In genomic region chr15:66502491-66502890, GRCh38 we compare ENCODE assay signal across 8 cellular contexts. TPM values are rescaled to one million over a fixed set of nuclear protein-coding genes. Genes with fewer than 3 reads are reported as not detected.
DNase-seq lines count a peak whose midpoint lies in the region; ATAC-seq and TF ChIP-seq lines count a peak whose summit lies in the region.

No MANE protein-coding gene starts in this region.

- no peak overlapping the region for H3K27ac ChIP-seq in CD8-positive, alpha-beta T cell (ENCODE audit: low read depth, low read length)
- H3K27ac ChIP-seq in Karpas-422 (ENCODE audit: low read length) = no peak overlapping the region

- H3K27me3 ChIP-seq in CD8-positive, alpha-beta T cell (ENCODE audit: insufficient read depth, low read length) = no peaks in the 10 kb centered on the region
- no peaks in the 10 kb centered on the region for H3K27me3 ChIP-seq in Karpas-422 (ENCODE audit: low read length)

- H3K36me3 Mint-ChIP-seq in CD8-positive, alpha-beta T cell = peaks cover 75% of the 10 kb centered on the region
- peaks cover 8% of the 10 kb centered on the region for H3K36me3 Mint-ChIP-seq in natural killer cell

- peaks cover 39% of the 10 kb centered on the region for H3K4me1 ChIP-seq in CD8-positive, alpha-beta T cell (ENCODE audit: insufficient read depth, low read length)
- peaks cover 41% of the 10 kb centered on the region for H3K4me1 ChIP-seq in Karpas-422 (ENCODE audit: low read length)

- POLR2A ChIA-PET in CD8-positive, alpha-beta T cell (lab: Charles Lee) = no interaction called here

- no peak for DNase-seq in CD8-positive, alpha-beta T cell
- no peak for DNase-seq in Karpas-422
- peak; percentile 23 for DNase-seq in cerebellum (ENCODE audit: low spot score)
- DNase-seq in natural killer cell = no peak
- DNase-seq in SW 1271 (lab: John Stamatoyannopoulos, UW) = no peak
- no peak for DNase-seq in Right ventricle myocardium superior
- no peak for DNase-seq in NCI-H1105 (lab: John Stamatoyannopoulos, UW)
- no peak for DNase-seq in NCI-H226

- peak overlapping the region; percentile 69 for H3K27ac Mint-ChIP-seq in CD8-positive, alpha-beta T cell
- peak overlapping the region in 1 of 2 donors; percentile 97 for H3K27ac Mint-ChIP-seq in natural killer cell

- CTCF ChIA-PET in CD8-positive, alpha-beta T cell (lab: Charles Lee) = interaction anchor here (1.9 kb wide), 1 partner anchor 116 kb away, joined by 8 read pairs; no protein-coding TSS in a partner anchor

- no peak for ATAC-seq in CD8-positive, alpha-beta T cell
- ATAC-seq in natural killer cell = no peak
- ATAC-seq in Right ventricle myocardium superior (ENCODE audit: poor library complexity) = no peak

- H3K9me3 Mint-ChIP-seq in CD8-positive, alpha-beta T cell = no peaks in the 10 kb centered on the region
- H3K9me3 Mint-ChIP-seq in natural killer cell = no peaks in the 10 kb centered on the region

- H3K79me2 ChIP-seq in Karpas-422 (ENCODE audit: low read length) = peaks cover 56% of the 10 kb centered on the region

- no peak for TF ChIP-seq CTCF in CD8-positive, alpha-beta T cell (IDR thresholded peaks at IDR 0.05)
- no peak for TF ChIP-seq CTCF in natural killer cell (IDR thresholded peaks at IDR 0.05)

- no peaks in the 10 kb centered on the region for H3K9me3 ChIP-seq in CD8-positive, alpha-beta T cell (ENCODE audit: low read length)
- H3K9me3 ChIP-seq in Karpas-422 (ENCODE audit: low read length) = no peaks in the 10 kb centered on the region

- no peaks in the 10 kb centered on the region for H3K9me2 ChIP-seq in Karpas-422 (replicated peaks; ENCODE audit: insufficient read depth, low read length)

- no peaks in the 10 kb centered on the region for H3K27me3 Mint-ChIP-seq in CD8-positive, alpha-beta T cell (ENCODE audit: low read depth)
- no peaks in the 10 kb centered on the region for H3K27me3 Mint-ChIP-seq in natural killer cell (ENCODE audit: low read depth in 2 of 2)

- intact Hi-C loops in CD8-positive, alpha-beta T cell (cut with DNase I, micrococcal nuclease) = loop anchor here (5.0 to 10.0 kb wide), 3 partner anchors 890 to 1775 kb away; partner anchors contain the start of genes FEM1B (in 1 of the 2), INTS14 (in 1 of the 2) and RNU5A-1 (in 1 of the 2)
- intact Hi-C loops in natural killer cell (cut with micrococcal nuclease) = no loop called here
- intact Hi-C loops in Right ventricle myocardium superior (cut with DNase I) = no loop called here

- H2AFZ ChIP-seq in Karpas-422 (ENCODE audit: low read length) = no peak overlapping the region

- H3K4me3 Mint-ChIP-seq in CD8-positive, alpha-beta T cell = peak overlapping the region; percentile 100
- H3K4me3 Mint-ChIP-seq in natural killer cell = peak overlapping the region; percentile 100

- peak overlapping the region; percentile 89 for H3K4me2 ChIP-seq in Karpas-422 (ENCODE audit: low read depth, low read length, poor library complexity, severe bottlenecking)

- H3K4me3 ChIP-seq in CD8-positive, alpha-beta T cell (ENCODE audit: low read depth, low read length) = no peak overlapping the region
- peak overlapping the region; percentile 83; the same call in 1 of the 2 replicates for H3K4me3 ChIP-seq in Karpas-422 (ENCODE audit: low read length)

- peaks cover 57% of the 10 kb centered on the region for H3K4me1 Mint-ChIP-seq in CD8-positive, alpha-beta T cell (ENCODE audit: low read depth)
- H3K4me1 Mint-ChIP-seq in natural killer cell = peaks cover 41 to 48% of the 10 kb centered on the region in 2 donors

- H4K20me1 ChIP-seq in Karpas-422 (ENCODE audit: insufficient read depth, low read depth, low read length) = peaks cover 40% of the 10 kb centered on the region

- H3K9ac ChIP-seq in Karpas-422 (ENCODE audit: low read length) = no peak overlapping the region

- peaks cover 48% of the 10 kb centered on the region for H3K36me3 ChIP-seq in CD8-positive, alpha-beta T cell (ENCODE audit: insufficient read depth, low read length)
- H3K36me3 ChIP-seq in Karpas-422 (ENCODE audit: insufficient read depth, low read length) = peaks cover 43% of the 10 kb centered on the region

RNA-seq across cellular contexts. Expression of gene RPL4, which starts 2.2 kb away (rescaled TPM):
- total RNA-seq in CD8-positive, alpha-beta T cell = 1,000 to 10,000 TPM; 4,516 to 4,651 TPM
- total RNA-seq in Karpas-422 (2014; rRNA removed; shearing (Covaris generic); ENCODE audit: low replicate concordance) = 5,548 and 5,820 TPM in 2 replicates
- total RNA-seq in cerebellum = 1,403 TPM
- 1,000 to 10,000 TPM; 1,109 to 1,293 (median 1,293) TPM for total RNA-seq in natural killer cell
- 1,324 TPM for total RNA-seq in Right ventricle myocardium superior

RNA-seq across cellular contexts. Expression of gene ZWILCH, which starts 2.6 kb away (rescaled TPM):
- total RNA-seq in CD8-positive, alpha-beta T cell = 1 to 10 TPM; 7.9 to 8.5 TPM
- 7.4 and 20.8 TPM in 2 replicates for total RNA-seq in Karpas-422 (2014; rRNA removed; shearing (Covaris generic); ENCODE audit: low replicate concordance)
- total RNA-seq in cerebellum (31.1 TPM), natural killer cell (1 to 10 TPM; 8.7 to 9.9 (median 9.7) TPM), Right ventricle myocardium superior (2.5 TPM)

RNA-seq across cellular contexts. Expression of gene SNAPC5, which starts 4.9 kb away (rescaled TPM):
- 10 to 100 TPM; 22.3 to 25.3 TPM for total RNA-seq in CD8-positive, alpha-beta T cell
- total RNA-seq in Karpas-422 (2014; rRNA removed; shearing (Covaris generic); ENCODE audit: low replicate concordance) = 20.2 and 33.0 TPM in 2 replicates
- total RNA-seq in cerebellum = 10.0 TPM
- 10 to 100 TPM; 17.2 to 25.2 (median 24.3) TPM for total RNA-seq in natural killer cell
- 39.6 TPM for total RNA-seq in Right ventricle myocardium superior

Comparison
In these comparisons a context has a peak if more than half of its experiments do, and no peak if none do; other contexts are left out.
1. intact Hi-C loops: an anchor here in CD8-positive, alpha-beta T cell (5.0 to 10.0 kb wide); none called in natural killer cell and Right ventricle myocardium superior.